20 cellular contexts compared by ENCODE assay signal in the genomic region with DNA sequence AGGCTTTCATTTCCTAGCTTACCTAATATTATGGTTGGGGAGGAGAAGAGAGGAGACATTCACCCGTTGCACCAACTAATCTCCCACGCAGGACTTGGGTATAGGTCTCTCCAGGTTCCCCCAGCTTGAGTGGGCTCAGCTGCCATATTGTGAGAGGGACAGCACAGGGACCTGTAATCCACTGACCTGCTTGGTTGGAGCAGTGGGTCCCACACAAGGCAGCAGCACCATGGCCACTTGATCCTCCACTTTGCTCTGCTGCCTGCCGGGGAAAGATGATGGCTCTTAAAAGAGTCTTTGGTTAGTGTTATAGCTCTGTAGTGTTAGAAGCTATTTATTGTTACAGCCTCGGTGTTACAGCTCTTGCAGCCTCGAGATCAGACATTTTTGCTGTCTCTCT. TPM values are rescaled to one million over a fixed set of nuclear protein-coding genes. Genes with fewer than 3 reads are reported as not detected.
A peak's percentile ranks its signal among the peaks of the same experiment; 100 is the strongest.
DNase-seq lines count a peak whose midpoint lies in the region; ATAC-seq and TF ChIP-seq lines count a peak whose summit lies in the region.
"Had no signal": no experiment of that assay in that cellular context is flagged by ENCODE, and none has a peak within 500 bp of the region (broad histone marks: within the 10 kb centered on the region; RNA-seq: fewer than 3 reads in every experiment).

No MANE protein-coding gene starts in this region.

- no peaks in the 10 kb centered on the region for H4K20me1 ChIP-seq in GM23338 (replicated peaks; ENCODE audit: insufficient read depth)
- H4K20me1 ChIP-seq in fibroblast of lung (ENCODE audit: control insufficient read depth, extremely low read depth, insufficient read depth, low read length) = no peaks in the 10 kb centered on the region

- H3K4me1 ChIP-seq in GM23338 (ENCODE audit: insufficient read depth) (0 out of 2 replicates have a peak, but pooled peaks cover 3% of the 10 kb centered on the region), fibroblast of lung (ENCODE audit: control insufficient read depth, extremely low read depth, insufficient read depth, low read length) (peaks cover 7% of the 10 kb centered on the region), stomach smooth muscle (ENCODE audit: control insufficient read depth, insufficient read depth, low read length) (no peaks in the 10 kb centered on the region)
- H3K4me1 ChIP-seq: psoas muscle had no signal

- H3K27me3 ChIP-seq in GM23338 (ENCODE audit: insufficient read depth) (no peaks in the 10 kb centered on the region), fibroblast of lung (ENCODE audit: control insufficient read depth, insufficient read depth, low read length) (no peaks in the 10 kb centered on the region), stomach smooth muscle (ENCODE audit: control insufficient read depth in 1 of 2, insufficient read depth in 2 of 2, low read length in 2 of 2) (no peaks in the 10 kb centered on the region)
- H3K27me3 ChIP-seq: cardiac muscle cell had no signal

- peak overlapping the region; percentile 75 for H3K27ac Mint-ChIP-seq in GM23338
- H3K27ac Mint-ChIP-seq in activated T-helper 2 cell treated with anti-CD3 and anti-CD28 coated beads, Interferon-gamma antibody, Interleukin-2, Interleukin-4, amounts not matched to agents 10 μg/mL and 5 μg/mL and 100 μg/mL, durations not matched to agents 14 hours and 24 hours and 36 hours = no peak overlapping the region
- H3K27ac Mint-ChIP-seq: activated naive CD4-positive, alpha-beta T cell treated with anti-CD3 and anti-CD28 coated beads, Interleukin-2, amount 50 U/mL, for 72 hours; activated T-cell treated with anti-CD3 and anti-CD28 coated beads, Interleukin-2, amount 50 U/mL, for 24 hours had no signal

- H3K27me3 Mint-ChIP-seq in GM23338 (ENCODE audit: insufficient read depth, low read depth, poor library complexity) = peaks cover 2% of the 10 kb centered on the region
- no peaks in the 10 kb centered on the region for H3K27me3 Mint-ChIP-seq in activated T-helper 2 cell treated with anti-CD3 and anti-CD28 coated beads, Interferon-gamma antibody, Interleukin-2, Interleukin-4, amounts not matched to agents 10 μg/mL and 5 μg/mL and 100 μg/mL, durations not matched to agents 14 hours and 24 hours and 36 hours (ENCODE audit: low read depth)
- H3K27me3 Mint-ChIP-seq: activated T-cell treated with anti-CD3 and anti-CD28 coated beads, Interleukin-2, amount 50 U/mL, for 24 hours; naive B cell had no signal

- peaks cover 3% of the 10 kb centered on the region for H3K9me3 Mint-ChIP-seq in GM23338
- peaks cover 6% of the 10 kb centered on the region for H3K9me3 Mint-ChIP-seq in activated T-helper 2 cell treated with anti-CD3 and anti-CD28 coated beads, Interferon-gamma antibody, Interleukin-2, Interleukin-4, amounts not matched to agents 10 μg/mL and 5 μg/mL and 100 μg/mL, durations not matched to agents 14 hours and 24 hours and 36 hours

- no peak overlapping the region for H3K4me3 ChIP-seq in GM23338
- H3K4me3 ChIP-seq in fibroblast of lung (replicated peaks in 1 of 4; ENCODE audit: control extremely low read depth in 1 of 4, insufficient read depth in 1 of 4, low read depth in 3 of 4, low read length in 4 of 4) = no peak overlapping the region
- H3K4me3 ChIP-seq in stomach smooth muscle (ENCODE audit: low read length in 2 of 2) = peak overlapping the region; percentile 35 to 52
- H3K4me3 ChIP-seq: cardiac muscle cell, psoas muscle had no signal

- H3K79me2 ChIP-seq in GM23338 (replicated peaks; ENCODE audit: insufficient read depth) (no peaks in the 10 kb centered on the region), fibroblast of lung (ENCODE audit: control insufficient read depth, insufficient read depth, low read length) (no peaks in the 10 kb centered on the region)

- no peaks in the 10 kb centered on the region for H3K9me3 ChIP-seq in fibroblast of lung (ENCODE audit: control insufficient read depth, insufficient read depth, low read depth, low read length)
- H3K9me3 ChIP-seq in stomach smooth muscle (ENCODE audit: control insufficient read depth in 2 of 2, low read length in 2 of 2) = no peaks in the 10 kb centered on the region

- H3K9ac ChIP-seq in fibroblast of lung (ENCODE audit: insufficient read depth, low read length) = no peak overlapping the region
- no peak overlapping the region for H3K9ac ChIP-seq in stomach smooth muscle (ENCODE audit: low read length in 2 of 2)

- no peaks in the 10 kb centered on the region for H3F3A ChIP-seq in GM23338 (replicated peaks; ENCODE audit: low read depth)

- H3K4me2 ChIP-seq in GM23338 = no peak overlapping the region
- H3K4me2 ChIP-seq in fibroblast of lung (ENCODE audit: extremely low read depth, insufficient read depth, low read length) = peak overlapping the region; percentile 36

- in situ Hi-C loops in G401 (cut with HindIII; ENCODE audit: low sequenced_read_pairs) = no loop called here

- H3K4me3 Mint-ChIP-seq in GM23338 = no peak overlapping the region
- H3K4me3 Mint-ChIP-seq in activated T-helper 2 cell treated with anti-CD3 and anti-CD28 coated beads, Interferon-gamma antibody, Interleukin-2, Interleukin-4, amounts not matched to agents 10 μg/mL and 5 μg/mL and 100 μg/mL, durations not matched to agents 14 hours and 24 hours and 36 hours (ENCODE audit: low read depth) = no peak overlapping the region
- H3K4me3 Mint-ChIP-seq: activated T-cell treated with anti-CD3 and anti-CD28 coated beads, Interleukin-2, amount 50 U/mL, for 24 hours; naive B cell had no signal

- ATAC-seq in GM23338 (no peak), HG03354 (IDR thresholded peaks at IDR 0.05; ENCODE audit: poor library complexity, severe bottlenecking, unreplicated experiment) (no peak)
- ATAC-seq: activated naive CD4-positive, alpha-beta T cell treated with anti-CD3 and anti-CD28 coated beads, Interleukin-2, amount 50 U/mL, for 72 hours had no signal

- intact Hi-C loops in activated T-helper 2 cell treated with anti-CD3 and anti-CD28 coated beads, Interferon-gamma antibody, Interleukin-2, Interleukin-4, amounts not matched to agents 10 μg/mL and 5 μg/mL and 100 μg/mL, durations not matched to agents 14 hours and 24 hours and 36 hours (cut with micrococcal nuclease) = no loop called here

- peaks cover 8% of the 10 kb centered on the region; the same call in 1 of the 3 replicates for H3K36me3 Mint-ChIP-seq in GM23338 (ENCODE audit: low read depth)
- no peaks in the 10 kb centered on the region for H3K36me3 Mint-ChIP-seq in activated T-helper 2 cell treated with anti-CD3 and anti-CD28 coated beads, Interferon-gamma antibody, Interleukin-2, Interleukin-4, amounts not matched to agents 10 μg/mL and 5 μg/mL and 100 μg/mL, durations not matched to agents 14 hours and 24 hours and 36 hours (ENCODE audit: low read depth)
- H3K36me3 Mint-ChIP-seq: activated naive CD4-positive, alpha-beta T cell treated with anti-CD3 and anti-CD28 coated beads, Interleukin-2, amount 50 U/mL, for 72 hours had no signal

- POLR2A ChIA-PET in RWPE1 (lab: Yijun Ruan, JAX; ENCODE audit: low non-redundant PET) = no interaction called here

- DNase-seq in GM23338 (ENCODE audit: low spot score) (no peak), RWPE1 (ENCODE audit: low spot score) (no peak), fibroblast of lung (ENCODE audit: low read depth in 2 of 2) (no peak), G401 (ENCODE audit: low spot score) (no peak)
- DNase-seq in activated T-cell treated with anti-CD3 and anti-CD28 coated beads, Interleukin-2, amount 50 U/mL, for 1 hour = no peak
- no peak for DNase-seq in activated T-helper 2 cell treated with anti-CD3 and anti-CD28 coated beads, Interferon-gamma antibody, Interleukin-2, Interleukin-4, amounts not matched to agents 10 μg/mL and 5 μg/mL and 100 μg/mL, durations not matched to agents 14 hours and 24 hours and 36 hours (ENCODE audit: low spot score)
- DNase-seq: activated CD4-positive, alpha-beta T cell treated with anti-CD3 and anti-CD28 coated beads, Interleukin-2, amount 50 U/mL, for 4 hours; activated T-cell treated with anti-CD3 and anti-CD28 coated beads, Interleukin-2, amount 50 U/mL, for 24 hours; effector CD8-positive, alpha-beta T cell; GF-D8; left ventricle myocardium superior; naive B cell; NCI-H1436 treated with DMSO at 0.1 percent for 48 hours; NCI-H446; psoas muscle; stimulated activated CD4-positive, alpha-beta T cell treated with anti-CD3 and anti-CD28 coated beads, Interleukin-15, amount 100 ng/mL, for 24 hours had no signal

- H2AFZ ChIP-seq in GM23338 = peak overlapping the region; percentile 56
- H2AFZ ChIP-seq in fibroblast of lung (ENCODE audit: low read length) = peak overlapping the region; percentile 85

- H3K9me2 ChIP-seq in GM23338 (ENCODE audit: insufficient read depth) = peaks cover 8% of the 10 kb centered on the region; the same call in 1 of the 2 replicates

- H3K4me1 Mint-ChIP-seq in GM23338 = peaks cover 4% of the 10 kb centered on the region; the same call in 1 of the 3 replicates
- peaks cover 2% of the 10 kb centered on the region for H3K4me1 Mint-ChIP-seq in activated T-helper 2 cell treated with anti-CD3 and anti-CD28 coated beads, Interferon-gamma antibody, Interleukin-2, Interleukin-4, amounts not matched to agents 10 μg/mL and 5 μg/mL and 100 μg/mL, durations not matched to agents 14 hours and 24 hours and 36 hours (ENCODE audit: low read depth)

- peak overlapping the region; percentile 8; the same call in 1 of the 2 replicates for H3K27ac ChIP-seq in GM23338 (ENCODE audit: low read depth)
- H3K27ac ChIP-seq in RWPE1 = peak overlapping the region; percentile 88
- H3K27ac ChIP-seq in fibroblast of lung (ENCODE audit: insufficient read depth, low read length) = peak overlapping the region; percentile 87
- peak overlapping the region; percentile 32 for H3K27ac ChIP-seq in stomach smooth muscle (ENCODE audit: low read length)
- H3K27ac ChIP-seq: cardiac muscle cell, psoas muscle had no signal

- H3K36me3 ChIP-seq in GM23338 (ENCODE audit: insufficient read depth) (no peaks in the 10 kb centered on the region), fibroblast of lung (ENCODE audit: control insufficient read depth, insufficient read depth, low read length) (no peaks in the 10 kb centered on the region), stomach smooth muscle (ENCODE audit: control insufficient read depth in 2 of 2, insufficient read depth in 2 of 2, low read length in 2 of 2) (no peaks in the 10 kb centered on the region)
- H3K36me3 ChIP-seq: cardiac muscle cell had no signal

- CTCF ChIA-PET in RWPE1 (lab: Yijun Ruan, JAX) = no interaction called here

- TF ChIP-seq CTCF in GM23338 (conservative IDR thresholded peaks at IDR 0.05; ENCODE audit: low read depth in 2 of 2) (no peak), RWPE1 (conservative IDR thresholded peaks at IDR 0.05; ENCODE audit: low read depth) (no peak), fibroblast of lung (conservative IDR thresholded peaks at IDR 0.05 in 1 of 2, IDR thresholded peaks at IDR 0.05 in 1 of 2; ENCODE audit: low read depth in 1 of 2, low read length in 2 of 2) (no peak)

RNA-seq across cellular contexts. Expression of a gene that starts 22.5 kb away (rescaled TPM):
- total RNA-seq in GM23338 (2014; rRNA removed; shearing (Covaris generic)) = 65.8 and 77.1 TPM in 2 replicates
- 74.9 and 98.4 TPM in 2 replicates for polyA plus RNA-seq in GM23338 (2016; fragmentation: Nextera tagmentation; extraction: Ambion mirVana)
- total RNA-seq in fibroblast of lung = 47.0 and 51.7 TPM in 2 replicates
- 64.4 and 65.2 TPM in 2 replicates for polyA plus RNA-seq in fibroblast of lung
- polyA plus RNA-seq in fibroblast of lung (2012) = 48.2 and 63.7 TPM in 2 replicates
- polyA minus RNA-seq in fibroblast of lung (ENCODE audit: low replicate concordance) = 0.98 and 5.4 TPM in 2 replicates
- 35.3 and 47.4 TPM in 2 replicates for total RNA-seq in G401 (2014; rRNA removed; shearing (Covaris generic))
- 60.9 and 61.6 TPM in 2 replicates for total RNA-seq in activated T-helper 2 cell treated with anti-CD3 and anti-CD28 coated beads, Interferon-gamma antibody, Interleukin-2, Interleukin-4, amounts not matched to agents 10 μg/mL and 5 μg/mL and 100 μg/mL, durations not matched to agents 14 hours and 24 hours and 36 hours

Comparison
In these comparisons a context has a peak if more than half of its experiments do, and no peak if none do; other contexts are left out.
1. H3K27ac ChIP-seq: peak in every context shown above with its lines; median percentile 88 in RWPE1; 87 in fibroblast of lung; 32 in stomach smooth muscle; 8 in GM23338.
2. H3K4me3 ChIP-seq: peak in stomach smooth muscle (2 of 2); none in GM23338 (single experiment) and fibroblast of lung (0 of 4).